Comparison of ENCODE assay signal across 1 cellular context in genomic region chr17:15361592-15361991, GRCh38.
TF ChIP-seq lines count a peak whose summit lies in the region.

No MANE protein-coding gene starts in this region.

TF ChIP-seq in H1, 55 proteins besides CTCF, POLR2A, EP300 and RAD21:
- TF ChIP-seq CBX8 (IDR thresholded peaks at IDR 0.05; ENCODE audit: borderline replicate concordance, low read depth, low read length) (no peak), KDM4A (IDR thresholded peaks at IDR 0.05; ENCODE audit: low read depth, low read length, severe bottlenecking) (no peak), EGR1 (IDR thresholded peaks at IDR 0.05; ENCODE audit: borderline replicate concordance, low read depth, low read length) (no peak), GABPA (IDR thresholded peaks at IDR 0.05; ENCODE audit: borderline replicate concordance, insufficient read depth, low read length) (no peak), TEAD4 (IDR thresholded peaks at IDR 0.05; ENCODE audit: low read depth, low read length) (no peak), NRF1 (IDR thresholded peaks at IDR 0.05; ENCODE audit: low read depth, low read length) (no peak), TCF12 (IDR thresholded peaks at IDR 0.05; ENCODE audit: low read depth, low read length) (no peak), ATF3 (IDR thresholded peaks at IDR 0.05; ENCODE audit: insufficient read depth, low read depth, low read length) (no peak)
